In the genomic region with DNA sequence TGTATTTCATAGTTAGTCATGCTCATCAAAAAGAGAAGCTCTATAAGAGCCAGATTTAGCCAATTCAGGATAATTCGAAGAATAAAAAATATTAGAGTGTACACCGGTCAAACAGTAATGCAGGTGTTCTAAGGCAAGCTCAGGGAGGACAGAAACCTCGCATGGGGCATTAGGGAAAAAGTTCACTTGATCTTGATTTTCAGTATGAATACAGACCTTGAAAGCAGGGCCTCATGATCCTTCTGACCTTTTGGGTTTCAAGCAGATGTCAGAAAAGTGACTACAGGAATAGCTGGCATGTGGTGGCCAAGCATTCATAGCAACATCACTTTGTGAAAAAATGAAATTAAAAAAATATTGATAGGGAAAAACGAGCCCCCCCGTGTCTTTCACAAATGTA, we compare ENCODE assay signal across 28 cellular contexts.
"Had no signal": no experiment of that assay in that cellular context is flagged by ENCODE, and none has a peak within 500 bp of the region (broad histone marks: within the 10 kb centered on the region; RNA-seq: fewer than 3 reads in every experiment).

No MANE protein-coding gene starts in this region.

- H3K4me3 Mint-ChIP-seq: naive thymus-derived CD8-positive, alpha-beta T cell; natural killer cell treated with Interleukin-12 subunit alpha and Interleukin-12 subunit beta and Interleukin-15 and Interleukin-18, amount 100 ng/mL, for 72 hours; nephron progenitor cell; neural crest cell; stimulated activated effector memory CD8-positive, alpha-beta T cell treated with anti-CD3 and anti-CD28 coated beads, Interleukin-12 subunit alpha, Interleukin-12 subunit beta, amount 100 ng/mL, for 72 hours; stimulated activated naive B cell treated with anti-CD40 and anti-IgM and Interleukin-4, amounts not matched to agents 10 μg/mL and 1 μg/mL and 100 μg/mL, for 72 hours; stimulated activated naive CD8-positive, alpha-beta T cell treated with anti-CD3 and anti-CD28 coated beads, Interleukin-15, Interleukin-2, amounts not matched to agents 100 ng/mL and 50 ng/mL, for 24 hours; type B pancreatic cell had no signal

- H3K36me3 ChIP-seq: neutrophil, pancreas, prostate gland, right lobe of liver, sigmoid colon, stomach, thoracic aorta, thyroid gland, tibial nerve, upper lobe of right lung, uterus had no signal

- H3K4me3 ChIP-seq: pancreas, prostate gland, right lobe of liver, sigmoid colon, stomach, thoracic aorta, thyroid gland, tibial nerve, upper lobe of right lung, uterus had no signal

- H3K27me3 ChIP-seq: neutrophil, pancreas, right lobe of liver, sigmoid colon, stomach, thyroid gland, tibial nerve, upper lobe of right lung, uterus had no signal

- H3K27ac ChIP-seq: neutrophil, pancreas, prostate gland, right lobe of liver, sigmoid colon, stomach, thoracic aorta, thyroid gland, tibial nerve, upper lobe of right lung, uterus had no signal

- H3K27me3 Mint-ChIP-seq: natural killer cell treated with Interleukin-12 subunit alpha and Interleukin-12 subunit beta and Interleukin-15 and Interleukin-18, amount 100 ng/mL, for 72 hours; stimulated activated naive B cell treated with anti-CD40 and anti-IgM and Interleukin-4, amounts not matched to agents 10 μg/mL and 1 μg/mL and 100 μg/mL, for 72 hours; stimulated activated naive CD8-positive, alpha-beta T cell treated with anti-CD3 and anti-CD28 coated beads, Interleukin-15, Interleukin-2, amounts not matched to agents 100 ng/mL and 50 ng/mL, for 24 hours; type B pancreatic cell had no signal

- ATAC-seq: naive thymus-derived CD8-positive, alpha-beta T cell; natural killer cell treated with Interleukin-12 subunit alpha and Interleukin-12 subunit beta and Interleukin-15 and Interleukin-18, amount 100 ng/mL, for 72 hours; pancreas; right cardiac atrium; right lobe of liver; stimulated activated effector memory CD8-positive, alpha-beta T cell treated with anti-CD3 and anti-CD28 coated beads, Interleukin-12 subunit alpha, Interleukin-12 subunit beta, amount 100 ng/mL, for 72 hours; stimulated activated naive B cell treated with anti-CD40 and anti-IgM and Interleukin-4, amounts not matched to agents 10 μg/mL and 1 μg/mL and 100 μg/mL, for 72 hours; upper lobe of right lung had no signal

- H3K4me1 Mint-ChIP-seq: naive thymus-derived CD8-positive, alpha-beta T cell; nephron progenitor cell; neural crest cell; stimulated activated effector memory CD8-positive, alpha-beta T cell treated with anti-CD3 and anti-CD28 coated beads, Interleukin-12 subunit alpha, Interleukin-12 subunit beta, amount 100 ng/mL, for 72 hours; stimulated activated naive B cell treated with anti-CD40 and anti-IgM and Interleukin-4, amounts not matched to agents 10 μg/mL and 1 μg/mL and 100 μg/mL, for 72 hours had no signal

- H3K9me3 ChIP-seq: neutrophil, pancreas, prostate gland, right lobe of liver, sigmoid colon, thoracic aorta, thyroid gland, upper lobe of right lung, uterus had no signal

- DNase-seq: naive thymus-derived CD8-positive, alpha-beta T cell; nephron progenitor cell; nucleus accumbens; pancreas; retina; right cardiac atrium; right lobe of liver; sigmoid colon; small intestine; stimulated activated CD4-positive, alpha-beta T cell treated with anti-CD3 and anti-CD28 coated beads, Interleukin-15, amount 100 ng/mL, for 24 hours; stimulated activated CD4-positive, alpha-beta T cell treated with anti-CD3 and anti-CD28 coated beads, Interleukin-2, amount 100 ng/mL, for 24 hours; stimulated activated CD4-positive, alpha-beta T cell treated with anti-CD3 and anti-CD28 coated beads, Interleukin-2, amount 100 ng/mL, for 48 hours; stimulated activated CD4-positive, alpha-beta T cell treated with anti-CD3 and anti-CD28 coated beads, Interleukin-4, amount 100 ng/mL, for 24 hours; stimulated activated naive B cell treated with anti-CD40 and anti-IgM and Interleukin-4, amounts not matched to agents 10 μg/mL and 1 μg/mL and 100 μg/mL, for 72 hours; stimulated activated naive CD4-positive, alpha-beta T cell treated with Interleukin-2 at 50 U/mL for 16 hours; stomach; thyroid gland; upper lobe of right lung; uterus had no signal

- H3K27ac Mint-ChIP-seq: naive thymus-derived CD8-positive, alpha-beta T cell; natural killer cell treated with Interleukin-12 subunit alpha and Interleukin-12 subunit beta and Interleukin-15 and Interleukin-18, amount 100 ng/mL, for 72 hours; nephron progenitor cell; stimulated activated effector memory CD8-positive, alpha-beta T cell treated with anti-CD3 and anti-CD28 coated beads, Interleukin-12 subunit alpha, Interleukin-12 subunit beta, amount 100 ng/mL, for 72 hours; stimulated activated naive B cell treated with anti-CD40 and anti-IgM and Interleukin-4, amounts not matched to agents 10 μg/mL and 1 μg/mL and 100 μg/mL, for 72 hours; stimulated activated naive CD8-positive, alpha-beta T cell treated with anti-CD3 and anti-CD28 coated beads, Interleukin-15, Interleukin-2, amounts not matched to agents 100 ng/mL and 50 ng/mL, for 24 hours; type B pancreatic cell had no signal

- H3K4me1 ChIP-seq: pancreas, prostate gland, right lobe of liver, sigmoid colon, stomach, thyroid gland, tibial nerve, upper lobe of right lung, uterus had no signal

- H3K36me3 Mint-ChIP-seq: naive thymus-derived CD8-positive, alpha-beta T cell; natural killer cell treated with Interleukin-12 subunit alpha and Interleukin-12 subunit beta and Interleukin-15 and Interleukin-18, amount 100 ng/mL, for 72 hours; stimulated activated effector memory CD8-positive, alpha-beta T cell treated with anti-CD3 and anti-CD28 coated beads, Interleukin-12 subunit alpha, Interleukin-12 subunit beta, amount 100 ng/mL, for 72 hours; stimulated activated naive B cell treated with anti-CD40 and anti-IgM and Interleukin-4, amounts not matched to agents 10 μg/mL and 1 μg/mL and 100 μg/mL, for 72 hours; type B pancreatic cell had no signal
